Comparison of ENCODE assay signal across 2 cellular contexts in the genomic region with DNA sequence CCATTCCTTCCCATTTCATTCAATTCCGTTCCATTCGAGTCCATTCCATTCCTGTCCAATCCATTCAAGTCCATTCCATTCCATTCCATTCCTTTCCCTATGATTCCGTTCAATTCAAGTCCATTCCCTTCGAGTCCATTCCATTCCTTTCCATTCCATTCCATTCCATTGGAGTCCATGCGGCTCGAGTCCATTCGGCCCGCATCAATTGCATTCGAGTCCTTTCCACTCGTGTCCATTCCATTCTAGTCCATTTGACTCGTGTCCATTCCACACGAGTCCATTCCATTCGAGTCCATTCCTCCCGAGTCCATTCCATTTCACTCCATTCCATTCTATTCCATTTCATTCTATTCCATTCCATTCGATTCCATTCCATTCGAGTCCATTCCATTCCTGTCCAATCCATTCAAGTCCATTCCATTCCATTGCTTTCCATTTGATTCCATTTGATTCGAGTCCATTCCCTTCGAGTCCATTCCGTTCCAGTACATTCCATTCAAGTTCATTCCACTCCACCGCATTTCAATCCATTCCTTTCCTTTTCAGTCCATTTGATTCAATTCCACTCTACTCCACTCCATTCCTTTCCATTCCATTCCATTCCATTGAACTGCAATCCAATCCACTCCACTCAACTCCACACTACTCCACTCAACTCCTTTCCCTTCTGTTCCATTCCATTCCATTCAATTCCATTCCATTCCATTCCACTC.
TF ChIP-seq lines count a peak whose summit lies in the region.
"Not testable (repeated sequence)": the region's sequence is repeated elsewhere in the genome, so short reads cannot be mapped to it uniquely, and the experiment has no call there.

No MANE protein-coding gene starts in this region.

TF ChIP-seq in GM12878, 131 proteins besides CTCF, POLR2A, EP300 and RAD21:
- TF ChIP-seq FOXK2 (IDR thresholded peaks at IDR 0.05) = peak; percentile 16

TF ChIP-seq in HepG2, 621 proteins besides CTCF, POLR2A, EP300 and RAD21:
- TF ChIP-seq FOXA1 (IDR thresholded peaks at IDR 0.05) (0 out of 2 replicates have a peak, but pooled peaks have one; percentile 3), PLRG1 (conservative IDR thresholded peaks at IDR 0.05) (0 out of 2 replicates have a peak, but pooled peaks have one; percentile 19), NONO (IDR thresholded peaks at IDR 0.05) (peak; percentile 70), PRDM15 (CRISPR knock-in tag; IDR thresholded peaks at IDR 0.05) (peak; percentile 62), ZNF282 (IDR thresholded peaks at IDR 0.05; ENCODE audit: partially characterized antibody) (peak; percentile 74), NBN (conservative IDR thresholded peaks at IDR 0.05) (0 out of 2 replicates have a peak, but pooled peaks have one; percentile 37)
- not testable (repeated sequence) for TF ChIP-seq FOXA1 (CRISPR knock-in tag; IDR thresholded peaks at IDR 0.05); NONO (CRISPR knock-in tag; conservative IDR thresholded peaks at IDR 0.05)
- TF ChIP-seq, protein P1, sequence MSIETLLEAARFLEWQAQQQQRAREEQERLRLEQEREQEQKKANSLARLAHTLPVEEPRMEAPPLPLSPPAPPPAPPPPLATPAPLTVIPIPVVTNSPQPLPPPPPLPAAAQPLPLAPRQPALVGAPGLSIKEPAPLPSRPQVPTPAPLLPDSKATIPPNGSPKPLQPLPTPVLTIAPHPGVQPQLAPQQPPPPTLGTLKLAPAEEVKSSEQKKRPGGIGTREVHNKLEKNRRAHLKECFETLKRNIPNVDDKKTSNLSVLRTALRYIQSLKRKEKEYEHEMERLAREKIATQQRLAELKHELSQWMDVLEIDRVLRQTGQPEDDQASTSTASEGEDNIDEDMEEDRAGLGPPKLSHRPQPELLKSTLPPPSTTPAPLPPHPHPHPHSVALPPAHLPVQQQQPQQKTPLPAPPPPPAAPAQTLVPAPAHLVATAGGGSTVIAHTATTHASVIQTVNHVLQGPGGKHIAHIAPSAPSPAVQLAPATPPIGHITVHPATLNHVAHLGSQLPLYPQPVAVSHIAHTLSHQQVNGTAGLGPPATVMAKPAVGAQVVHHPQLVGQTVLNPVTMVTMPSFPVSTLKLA (IDR thresholded peaks at IDR 0.05) = peak; percentile 9; the same call in 1 of the 2 replicates
